ENCODE assay signal across 20 cellular contexts in genomic region chr3:187051724-187052364, GRCh38.
DNase-seq lines count a peak whose midpoint lies in the region; ATAC-seq and TF ChIP-seq lines count a peak whose summit lies in the region.
"Had no signal": no experiment of that assay in that cellular context is flagged by ENCODE, and none has a peak within 500 bp of the region (broad histone marks: within the 10 kb centered on the region; RNA-seq: fewer than 3 reads in every experiment).

No MANE protein-coding gene starts in this region.

- intact Hi-C loops in CD4-positive, alpha-beta memory T cell (cut with micrococcal nuclease): no loop called here
- intact Hi-C loops in natural killer cell (cut with micrococcal nuclease): no loop called here

- POLR2A ChIA-PET in CD4-positive, alpha-beta memory T cell (lab: Charles Lee; ENCODE audit: partially characterized antibody): interaction anchor here (1.1 kb wide), 1 partner anchor 47 kb away, joined by 4 read pairs; no protein-coding TSS in a partner anchor

- no peak for ATAC-seq in central memory CD8-positive, alpha-beta T cell (replicated peaks; ENCODE audit: extremely low read depth, poor library complexity, severe bottlenecking)
- no peak for ATAC-seq in natural killer cell

- CTCF ChIA-PET in CD4-positive, alpha-beta memory T cell (lab: Charles Lee; ENCODE audit: partially characterized antibody): no interaction called here

- peaks cover 40% of the 10 kb centered on the region for H3K36me3 ChIP-seq in CD4-positive, alpha-beta memory T cell (ENCODE audit: insufficient read depth, low read length)

- H3K9me3 Mint-ChIP-seq in CD4-positive, alpha-beta memory T cell: peaks cover 3 to 43% (median 35%) of the 10 kb centered on the region in 8 donors
- peaks cover 12% of the 10 kb centered on the region for H3K9me3 Mint-ChIP-seq in central memory CD8-positive, alpha-beta T cell
- H3K9me3 Mint-ChIP-seq in natural killer cell: peaks cover 5 to 7% of the 10 kb centered on the region in 2 donors

- no peak overlapping the region for H3K4me3 ChIP-seq in CD4-positive, alpha-beta memory T cell (ENCODE audit: low read length in 2 of 2)
- H3K4me3 ChIP-seq: thyroid gland had no signal

- no peak overlapping the region for H3K4me3 Mint-ChIP-seq in CD4-positive, alpha-beta memory T cell
- H3K4me3 Mint-ChIP-seq in central memory CD8-positive, alpha-beta T cell: no peak overlapping the region
- no peak overlapping the region for H3K4me3 Mint-ChIP-seq in natural killer cell
- H3K4me3 Mint-ChIP-seq: activated CD4-positive, alpha-beta T cell treated with anti-CD3 and anti-CD28 coated beads, Interleukin-2, amount 10 ng/mL, durations not matched to agents 7 days and 5 days had no signal

- no peak for TF ChIP-seq CTCF in natural killer cell (IDR thresholded peaks at IDR 0.05)

- H3K36me3 Mint-ChIP-seq in CD4-positive, alpha-beta memory T cell: peaks cover 90% of the 10 kb centered on the region in 2 donors
- H3K36me3 Mint-ChIP-seq in central memory CD8-positive, alpha-beta T cell (ENCODE audit: insufficient read depth): peaks cover 68% of the 10 kb centered on the region
- H3K36me3 Mint-ChIP-seq in natural killer cell: peaks cover 42% of the 10 kb centered on the region

- no peaks in the 10 kb centered on the region for H3K27me3 Mint-ChIP-seq in CD4-positive, alpha-beta memory T cell
- no peaks in the 10 kb centered on the region for H3K27me3 Mint-ChIP-seq in central memory CD8-positive, alpha-beta T cell
- H3K27me3 Mint-ChIP-seq in natural killer cell (ENCODE audit: low read depth in 2 of 2): no peaks in the 10 kb centered on the region
- H3K27me3 Mint-ChIP-seq: activated CD4-positive, alpha-beta T cell treated with anti-CD3 and anti-CD28 coated beads, Interleukin-2, amount 10 ng/mL, durations not matched to agents 7 days and 5 days had no signal

- H3K27ac Mint-ChIP-seq in CD4-positive, alpha-beta memory T cell: peak overlapping the region in 4 of 7 donors; percentile 2 to 82 (median 62)
- peak overlapping the region; percentile 55 for H3K27ac Mint-ChIP-seq in central memory CD8-positive, alpha-beta T cell (ENCODE audit: low read depth)
- peak overlapping the region; percentile 42 to 62 for H3K27ac Mint-ChIP-seq in natural killer cell
- H3K27ac Mint-ChIP-seq: activated CD4-positive, alpha-beta T cell treated with anti-CD3 and anti-CD28 coated beads, Interleukin-2, amount 10 ng/mL, durations not matched to agents 7 days and 5 days had no signal

- H3K4me1 Mint-ChIP-seq in CD4-positive, alpha-beta memory T cell: peaks cover 34 to 88% (median 60%) of the 10 kb centered on the region in 4 donors
- peaks cover 57% of the 10 kb centered on the region for H3K4me1 Mint-ChIP-seq in central memory CD8-positive, alpha-beta T cell
- peaks cover 52 to 64% of the 10 kb centered on the region in 2 donors for H3K4me1 Mint-ChIP-seq in natural killer cell

- H3K27ac ChIP-seq in CD4-positive, alpha-beta memory T cell (ENCODE audit: low read depth, low read length): no peak overlapping the region
- H3K27ac ChIP-seq: thyroid gland had no signal

- H3K9me3 ChIP-seq in CD4-positive, alpha-beta memory T cell (ENCODE audit: control insufficient read depth in 1 of 2, low read length in 2 of 2): no peaks in the 10 kb centered on the region
- H3K9me3 ChIP-seq: thyroid gland had no signal

- peaks cover 35% of the 10 kb centered on the region for H3K4me1 ChIP-seq in CD4-positive, alpha-beta memory T cell (ENCODE audit: insufficient read depth, low read length)
- H3K4me1 ChIP-seq: thyroid gland had no signal

- no peaks in the 10 kb centered on the region for H3K27me3 ChIP-seq in CD4-positive, alpha-beta memory T cell (ENCODE audit: insufficient read depth, low read length)
- H3K27me3 ChIP-seq: thyroid gland had no signal

- DNase-seq in CD4-positive, alpha-beta memory T cell: no peak
- DNase-seq in NOMO-1 treated with DMSO at 0.1 percent for 48 hours (lab: John Stamatoyannopoulos, UW; ENCODE audit: unreplicated experiment) (peak; percentile 63), natural killer cell (no peak), KG1 (lab: John Stamatoyannopoulos, UW) (no peak), NCI-H524 treated with DMSO at 0.1 percent for 48 hours (lab: John Stamatoyannopoulos, UW) (no peak)
- DNase-seq in central memory CD8-positive, alpha-beta T cell (ENCODE audit: low spot score in 2 of 2): no peak
- no peak for DNase-seq in stimulated activated CD4-positive, alpha-beta T cell treated with anti-CD3 and anti-CD28 coated beads, Interleukin-4, amount 100 ng/mL, for 4 hours
- DNase-seq: activated CD4-positive, alpha-beta T cell treated with anti-CD3 and anti-CD28 coated beads, Interleukin-2, amount 10 ng/mL, durations not matched to agents 7 days and 5 days; activated CD8-positive, alpha-beta memory T cell treated with anti-CD3 and anti-CD28 coated beads, Interleukin-2, amount 50 U/mL, for 48 hours; activated gamma-delta T cell treated with Interleukin-2 at 50 U/mL for 16 hours; aorta; DMS 273 treated with DMSO at 0.1 percent for 48 hours; effector memory CD4-positive, alpha-beta T cell; GOT3; NCI-H1417 treated with DMSO at 0.1 percent for 48 hours; NCI-H2171; NCI-H82; stimulated activated naive CD4-positive, alpha-beta T cell treated with Interleukin-2 at 50 U/mL for 16 hours; SW 1271; thyroid gland had no signal
